In genomic region chr1:36305915-36306209, GRCh38 we compare ENCODE assay signal across 9 cellular contexts. TPM values are rescaled to one million over a fixed set of nuclear protein-coding genes. Genes with fewer than 3 reads are reported as not detected.
A peak's percentile ranks its signal among the peaks of the same experiment; 100 is the strongest.
DNase-seq lines count a peak whose midpoint lies in the region; ATAC-seq and TF ChIP-seq lines count a peak whose summit lies in the region.
"Had no signal": no experiment of that assay in that cellular context is flagged by ENCODE, and none has a peak within 500 bp of the region (broad histone marks: within the 10 kb centered on the region; RNA-seq: fewer than 3 reads in every experiment).

No MANE protein-coding gene starts in this region.

- H3K9ac ChIP-seq in neural cell (ENCODE audit: low read length): no peak overlapping the region

- no peak overlapping the region for H3K4me3 ChIP-seq in CD4-positive, CD25-positive, alpha-beta regulatory T cell (ENCODE audit: low read depth, low read length)
- H3K4me3 ChIP-seq in LNCaP clone FGC (ENCODE audit: low read depth, low read length) (peak overlapping the region; percentile 77), neural cell (ENCODE audit: low read length) (peak overlapping the region; percentile 74)

- H3K27ac Mint-ChIP-seq in CD4-positive, CD25-positive, alpha-beta regulatory T cell: peak overlapping the region in 2 of 3 donors; percentile 42 to 76
- peak overlapping the region; percentile 41 for H3K27ac Mint-ChIP-seq in dendritic cell treated with granulocyte-macrophage colony-stimulating factor and Interleukin-4, amounts not matched to agents 40 ng/mL and 50 ng/mL, for 4 days

- peaks cover 21% of the 10 kb centered on the region for H3K36me3 Mint-ChIP-seq in CD4-positive, CD25-positive, alpha-beta regulatory T cell
- H3K36me3 Mint-ChIP-seq in dendritic cell treated with granulocyte-macrophage colony-stimulating factor and Interleukin-4, amounts not matched to agents 40 ng/mL and 50 ng/mL, for 4 days (ENCODE audit: low read depth): peaks cover 53% of the 10 kb centered on the region

- H3K9me3 Mint-ChIP-seq in CD4-positive, CD25-positive, alpha-beta regulatory T cell: no peaks in the 10 kb centered on the region
- H3K9me3 Mint-ChIP-seq in dendritic cell treated with granulocyte-macrophage colony-stimulating factor and Interleukin-4, amounts not matched to agents 40 ng/mL and 50 ng/mL, for 4 days: no peaks in the 10 kb centered on the region

- intact Hi-C loops in dendritic cell treated with granulocyte-macrophage colony-stimulating factor and Interleukin-4, amounts not matched to agents 40 ng/mL and 50 ng/mL, for 4 days (cut with micrococcal nuclease): loop anchor here (2.0 to 5.0 kb wide), 2 partner anchors 17 to 61 kb away; partner anchors contain the start of gene EVA1B

- TF ChIP-seq EP300 in neural cell (conservative IDR thresholded peaks at IDR 0.05; ENCODE audit: poor library complexity, severe bottlenecking): no peak

- no peaks in the 10 kb centered on the region for H3K79me2 ChIP-seq in neural cell (replicated peaks; ENCODE audit: insufficient read depth, low read length)

- no peaks in the 10 kb centered on the region for H4K20me1 ChIP-seq in neural cell (ENCODE audit: insufficient read depth)

- H2AFZ ChIP-seq in neural cell (ENCODE audit: low read depth, low read length): no peak overlapping the region

- no peak overlapping the region for H3K4me2 ChIP-seq in neural cell (ENCODE audit: low read length)

- no peak for TF ChIP-seq CTCF in LNCaP clone FGC (IDR thresholded peaks at IDR 0.05; ENCODE audit: control insufficient read depth, extremely low read depth, insufficient read depth)
- no peak for TF ChIP-seq CTCF in neural cell (IDR thresholded peaks at IDR 0.05; ENCODE audit: poor library complexity, severe bottlenecking)

- H3K9me2 ChIP-seq in neural cell (ENCODE audit: insufficient read depth, low read length): no peaks in the 10 kb centered on the region

- no peak for TF ChIP-seq RAD21 in neural cell (conservative IDR thresholded peaks at IDR 0.05)

- ATAC-seq in CD4-positive, CD25-positive, alpha-beta regulatory T cell (ENCODE audit: low read depth in 2 of 2): no peak
- no peak for ATAC-seq in GM18870 (IDR thresholded peaks at IDR 0.05; ENCODE audit: unreplicated experiment)

- DNase-seq in CD4-positive, CD25-positive, alpha-beta regulatory T cell: no peak
- DNase-seq in LNCaP clone FGC (ENCODE audit: low read depth) (no peak), foreskin melanocyte (no peak), SKM-1 (lab: John Stamatoyannopoulos, UW; ENCODE audit: unreplicated experiment) (no peak), iPS-NIHi11 (ENCODE audit: low spot score) (no peak)

- H3K27me3 Mint-ChIP-seq in CD4-positive, CD25-positive, alpha-beta regulatory T cell: no peaks in the 10 kb centered on the region
- peaks cover 9% of the 10 kb centered on the region for H3K27me3 Mint-ChIP-seq in dendritic cell treated with granulocyte-macrophage colony-stimulating factor and Interleukin-4, amounts not matched to agents 40 ng/mL and 50 ng/mL, for 4 days

- H3F3A ChIP-seq in neural cell (ENCODE audit: insufficient read depth, low read length, poor library complexity, severe bottlenecking): no peaks in the 10 kb centered on the region

- H3K4me1 ChIP-seq in CD4-positive, CD25-positive, alpha-beta regulatory T cell (ENCODE audit: control insufficient read depth, insufficient read depth, low read length, poor library complexity, severe bottlenecking): peaks cover 14% of the 10 kb centered on the region

- peaks cover 0 to 22% (median 9%) of the 10 kb centered on the region in 4 donors for H3K4me1 Mint-ChIP-seq in CD4-positive, CD25-positive, alpha-beta regulatory T cell
- H3K4me1 Mint-ChIP-seq in dendritic cell treated with granulocyte-macrophage colony-stimulating factor and Interleukin-4, amounts not matched to agents 40 ng/mL and 50 ng/mL, for 4 days (ENCODE audit: low read depth): peaks cover 63% of the 10 kb centered on the region

- H3K4me3 Mint-ChIP-seq in CD4-positive, CD25-positive, alpha-beta regulatory T cell: peak overlapping the region; percentile 61 to 99 (median 82)
- peak overlapping the region; percentile 92 for H3K4me3 Mint-ChIP-seq in dendritic cell treated with granulocyte-macrophage colony-stimulating factor and Interleukin-4, amounts not matched to agents 40 ng/mL and 50 ng/mL, for 4 days

- H3K36me3 ChIP-seq in CD4-positive, CD25-positive, alpha-beta regulatory T cell (ENCODE audit: control insufficient read depth, insufficient read depth, low read length): peaks cover 29% of the 10 kb centered on the region
- no peaks in the 10 kb centered on the region for H3K36me3 ChIP-seq in neural cell (ENCODE audit: insufficient read depth, low read length)

- peak overlapping the region; percentile 80 for H3K27ac ChIP-seq in CD4-positive, CD25-positive, alpha-beta regulatory T cell (ENCODE audit: insufficient read depth, low read length, poor library complexity, severe bottlenecking)
- no peak overlapping the region for H3K27ac ChIP-seq in neural cell (ENCODE audit: low read length)
- H3K27ac ChIP-seq: SJSA1 had no signal

- H3K9me3 ChIP-seq in CD4-positive, CD25-positive, alpha-beta regulatory T cell (ENCODE audit: control insufficient read depth in 2 of 2, low read length in 2 of 2): no peaks in the 10 kb centered on the region
- H3K9me3 ChIP-seq in neural cell (ENCODE audit: low read length): no peaks in the 10 kb centered on the region
- H3K9me3 ChIP-seq: SJSA1 had no signal

- H3K27me3 ChIP-seq in CD4-positive, CD25-positive, alpha-beta regulatory T cell (ENCODE audit: control insufficient read depth, insufficient read depth, low read length): no peaks in the 10 kb centered on the region
- no peaks in the 10 kb centered on the region for H3K27me3 ChIP-seq in neural cell (ENCODE audit: insufficient read depth, low read depth, low read length)
- H3K27me3 ChIP-seq: SJSA1 had no signal

TF ChIP-seq in neural cell, 6 proteins besides CTCF, POLR2A, EP300 and RAD21:
- TF ChIP-seq, protein P1, sequence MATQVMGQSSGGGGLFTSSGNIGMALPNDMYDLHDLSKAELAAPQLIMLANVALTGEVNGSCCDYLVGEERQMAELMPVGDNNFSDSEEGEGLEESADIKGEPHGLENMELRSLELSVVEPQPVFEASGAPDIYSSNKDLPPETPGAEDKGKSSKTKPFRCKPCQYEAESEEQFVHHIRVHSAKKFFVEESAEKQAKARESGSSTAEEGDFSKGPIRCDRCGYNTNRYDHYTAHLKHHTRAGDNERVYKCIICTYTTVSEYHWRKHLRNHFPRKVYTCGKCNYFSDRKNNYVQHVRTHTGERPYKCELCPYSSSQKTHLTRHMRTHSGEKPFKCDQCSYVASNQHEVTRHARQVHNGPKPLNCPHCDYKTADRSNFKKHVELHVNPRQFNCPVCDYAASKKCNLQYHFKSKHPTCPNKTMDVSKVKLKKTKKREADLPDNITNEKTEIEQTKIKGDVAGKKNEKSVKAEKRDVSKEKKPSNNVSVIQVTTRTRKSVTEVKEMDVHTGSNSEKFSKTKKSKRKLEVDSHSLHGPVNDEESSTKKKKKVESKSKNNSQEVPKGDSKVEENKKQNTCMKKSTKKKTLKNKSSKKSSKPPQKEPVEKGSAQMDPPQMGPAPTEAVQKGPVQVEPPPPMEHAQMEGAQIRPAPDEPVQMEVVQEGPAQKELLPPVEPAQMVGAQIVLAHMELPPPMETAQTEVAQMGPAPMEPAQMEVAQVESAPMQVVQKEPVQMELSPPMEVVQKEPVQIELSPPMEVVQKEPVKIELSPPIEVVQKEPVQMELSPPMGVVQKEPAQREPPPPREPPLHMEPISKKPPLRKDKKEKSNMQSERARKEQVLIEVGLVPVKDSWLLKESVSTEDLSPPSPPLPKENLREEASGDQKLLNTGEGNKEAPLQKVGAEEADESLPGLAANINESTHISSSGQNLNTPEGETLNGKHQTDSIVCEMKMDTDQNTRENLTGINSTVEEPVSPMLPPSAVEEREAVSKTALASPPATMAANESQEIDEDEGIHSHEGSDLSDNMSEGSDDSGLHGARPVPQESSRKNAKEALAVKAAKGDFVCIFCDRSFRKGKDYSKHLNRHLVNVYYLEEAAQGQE (IDR thresholded peaks at IDR 0.05; ENCODE audit: borderline replicate concordance): no peak
- TF ChIP-seq POLR2AphosphoS5 (IDR thresholded peaks at IDR 0.05): no peak
- no peak for TF ChIP-seq TAF1 (IDR thresholded peaks at IDR 0.05; ENCODE audit: low read depth)
- no peak for TF ChIP-seq EZH2 (IDR thresholded peaks at IDR 0.05; ENCODE audit: borderline replicate concordance, insufficient read depth, low read length, poor library complexity, severe bottlenecking)
- TF ChIP-seq MXI1 (conservative IDR thresholded peaks at IDR 0.05; ENCODE audit: poor library complexity, severe bottlenecking): no peak
- TF ChIP-seq SMC3 (conservative IDR thresholded peaks at IDR 0.05; ENCODE audit: poor library complexity): no peak
TF ChIP-seq in neural cell: peak in this region for 0.

RNA-seq across cellular contexts. Expression of gene SH3D21, which starts 0.3 kb away (rescaled TPM):
- total RNA-seq in CD4-positive, CD25-positive, alpha-beta regulatory T cell: 3.2 TPM
- polyA plus RNA-seq in CD4-positive, CD25-positive, alpha-beta regulatory T cell: under 1 TPM; 0.26 to 0.42 (median 0.33) TPM
- 2.6 and 2.8 TPM in 2 replicates for polyA plus RNA-seq in neural cell
- 1.9 and 2.3 TPM in 2 replicates for polyA minus RNA-seq in neural cell

RNA-seq across cellular contexts. Expression of gene EVA1B, which starts 17.6 kb away (rescaled TPM):
- 12.7 TPM for total RNA-seq in CD4-positive, CD25-positive, alpha-beta regulatory T cell
- 10 to 100 TPM in 3 of 4 donors, 1 to 10 TPM in 1; 8.7 to 18.0 (median 12.9) TPM for polyA plus RNA-seq in CD4-positive, CD25-positive, alpha-beta regulatory T cell
- 0.25 and 2.1 TPM in 2 replicates for polyA plus RNA-seq in neural cell
- polyA minus RNA-seq in neural cell: not detected in 2 replicates
